ENCODE assay signal across 8 cellular contexts in the genomic region with DNA sequence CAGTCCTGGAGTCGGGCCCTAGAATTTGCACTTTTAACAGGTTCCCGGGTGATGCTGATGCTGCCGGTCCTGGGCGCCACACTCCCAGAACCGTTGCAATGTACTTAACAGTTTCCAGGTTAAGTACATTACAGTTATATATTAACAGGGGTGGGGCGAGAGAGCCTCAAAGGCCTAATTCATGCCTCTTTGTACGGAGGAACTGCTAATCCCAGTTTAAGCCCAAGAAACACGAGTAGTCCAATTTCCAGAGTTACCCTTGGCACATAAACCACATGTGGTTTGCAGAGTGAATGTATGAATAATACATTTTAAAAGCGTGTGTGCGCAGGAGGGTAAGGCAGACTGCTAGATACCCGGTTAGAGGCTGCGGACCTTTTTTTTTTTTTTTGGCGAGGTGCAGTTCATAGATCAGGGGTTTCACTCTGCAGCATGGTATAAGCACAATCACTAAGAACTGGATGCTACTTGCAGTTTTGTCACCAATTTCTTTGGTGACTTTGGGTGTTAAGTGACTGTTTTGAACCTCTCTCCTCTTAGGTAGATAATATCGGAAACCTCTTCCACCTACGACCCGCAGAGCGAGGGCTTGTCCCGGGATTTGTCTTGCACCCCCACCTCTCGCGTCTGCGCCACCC. TPM values are rescaled to one million over a fixed set of nuclear protein-coding genes. Genes with fewer than 3 reads are reported as not detected.
DNase-seq lines count a peak whose midpoint lies in the region; ATAC-seq, FAIRE-seq and TF ChIP-seq lines count a peak whose summit lies in the region.

No MANE protein-coding gene starts in this region.

- peaks cover 7% of the 10 kb centered on the region for H3K4me1 Mint-ChIP-seq in glutamatergic neuron (ENCODE audit: low read depth, unreplicated experiment)

- peaks cover 2% of the 10 kb centered on the region for H3K27me3 Mint-ChIP-seq in glutamatergic neuron (ENCODE audit: unreplicated experiment)

- peak overlapping the region; percentile 94 for H3K4me2 ChIP-seq in A549
- H3K4me2 ChIP-seq in MM.1S (ENCODE audit: low read depth, low read length) = peak overlapping the region; percentile 89

- H3K4me3 ChIP-seq in A549 = peak overlapping the region; percentile 76
- peak overlapping the region; percentile 78 for H3K4me3 ChIP-seq in MM.1S (ENCODE audit: low read length)
- peak overlapping the region; percentile 77 for H3K4me3 ChIP-seq in astrocyte of the cerebellum (ENCODE audit: low read depth, low read length)
- H3K4me3 ChIP-seq in stomach smooth muscle (ENCODE audit: low read length in 2 of 2) = peak overlapping the region; percentile 88 to 89

- POLR2A ChIA-PET in A549 (lab: Yijun Ruan, JAX) = interaction anchor here (0.6 kb wide), 1 partner anchor 524 kb away, joined by 11 read pairs; no protein-coding TSS in a partner anchor

- CTCF ChIA-PET in A549 (lab: Yijun Ruan, JAX) = interaction anchor here (1.0 kb wide), 1 partner anchor 17 kb away, joined by 3 read pairs; no protein-coding TSS in a partner anchor

- TF ChIP-seq CTCF in A549 (IDR thresholded peaks at IDR 0.05) (peak; percentile 54; the same call in 1 of the 3 replicates), GM12872 (IDR thresholded peaks at IDR 0.05; ENCODE audit: insufficient read depth, low read depth, low read length) (peak; percentile 62), MM.1S (IDR thresholded peaks at IDR 0.05; ENCODE audit: low read length) (no peak; the same call in 1 of the 2 replicates), astrocyte of the cerebellum (IDR thresholded peaks at IDR 0.05; ENCODE audit: low read depth, low read length, missing control alignments) (peak; percentile 55), glutamatergic neuron (IDR thresholded peaks at IDR 0.05; ENCODE audit: partially characterized antibody, unreplicated experiment) (no peak)

- no peak for FAIRE-seq in A549 (lab: Jason Lieb, UNC)

- H3K4me1 ChIP-seq in A549 (peaks cover 32% of the 10 kb centered on the region), MM.1S (ENCODE audit: low read length) (peaks cover 14% of the 10 kb centered on the region; the same call in 1 of the 2 replicates), stomach smooth muscle (ENCODE audit: control insufficient read depth, insufficient read depth, low read length) (peaks cover 21% of the 10 kb centered on the region)

- H4K20me1 ChIP-seq in MM.1S (ENCODE audit: insufficient read depth, low read length) = no peaks in the 10 kb centered on the region

- WGBS in A549 (ENCODE audit: missing lambda C conversion rate) = under 1% methylated on average over 21 of the region's 21 CpGs

- in situ Hi-C loops in astrocyte of the cerebellum (cut with HindIII; ENCODE audit: low sequenced_read_pairs) = no loop called here

- H3K27ac ChIP-seq in A549 = peak overlapping the region; percentile 88 to 94
- peak overlapping the region; percentile 41; the same call in 1 of the 2 replicates for H3K27ac ChIP-seq in MM.1S (ENCODE audit: low read length)
- peak overlapping the region; percentile 88 for H3K27ac ChIP-seq in stomach smooth muscle (ENCODE audit: low read length)

- no peak overlapping the region for H3K27ac Mint-ChIP-seq in glutamatergic neuron (ENCODE audit: unreplicated experiment)

- peak; percentile 45 to 64 for DNase-seq in A549 (ENCODE audit: low read depth in 1 of 2, low spot score in 1 of 2)
- DNase-seq in MM.1S = peak; percentile 63
- DNase-seq in astrocyte of the cerebellum (ENCODE audit: low read depth) = no peak
- DNase-seq in inferior parietal cortex (ENCODE audit: extremely low spot score) = peak; percentile 27
- DNase-seq in glutamatergic neuron = no peak

- no peak for TF ChIP-seq EP300 in A549 (IDR thresholded peaks at IDR 0.05)

- H3K79me2 ChIP-seq in MM.1S (ENCODE audit: low read length) = peaks cover 27% of the 10 kb centered on the region

- no peak for TF ChIP-seq RAD21 in A549 (conservative IDR thresholded peaks at IDR 0.05 in 1 of 2, IDR thresholded peaks at IDR 0.05 in 1 of 2)

- no peaks in the 10 kb centered on the region for H3K9me2 ChIP-seq in MM.1S (replicated peaks; ENCODE audit: insufficient read depth, low read length)

- H3K9me3 Mint-ChIP-seq in glutamatergic neuron (ENCODE audit: unreplicated experiment) = no peaks in the 10 kb centered on the region

- H3K4me3 Mint-ChIP-seq in glutamatergic neuron (ENCODE audit: unreplicated experiment) = no peak overlapping the region

- H3K36me3 Mint-ChIP-seq in glutamatergic neuron (ENCODE audit: unreplicated experiment) = no peaks in the 10 kb centered on the region

- ATAC-seq in A549 (peak; percentile 35 to 52), HG02588 (IDR thresholded peaks at IDR 0.05; ENCODE audit: unreplicated experiment) (peak; percentile 15)

- H3F3A ChIP-seq in MM.1S (ENCODE audit: insufficient read depth, low read length) = no peaks in the 10 kb centered on the region

- H3K9ac ChIP-seq in MM.1S (ENCODE audit: low read length) = peak overlapping the region; percentile 86
- H3K9ac ChIP-seq in stomach smooth muscle (ENCODE audit: low read length in 2 of 2) = peak overlapping the region; percentile 89 to 95

- peak overlapping the region; percentile 90 for H2AFZ ChIP-seq in MM.1S (ENCODE audit: low read length)

- H3K9me3 ChIP-seq in A549 = no peaks in the 10 kb centered on the region
- no peaks in the 10 kb centered on the region for H3K9me3 ChIP-seq in MM.1S (replicated peaks; ENCODE audit: insufficient read depth, low read length)
- no peaks in the 10 kb centered on the region for H3K9me3 ChIP-seq in stomach smooth muscle (ENCODE audit: control insufficient read depth in 2 of 2, low read length in 2 of 2)

- peaks cover 11% of the 10 kb centered on the region for H3K36me3 ChIP-seq in MM.1S (replicated peaks; ENCODE audit: insufficient read depth, low read length)
- peaks cover 3 to 9% of the 10 kb centered on the region in 2 donors for H3K36me3 ChIP-seq in stomach smooth muscle (ENCODE audit: control insufficient read depth in 2 of 2, insufficient read depth in 2 of 2, low read length in 2 of 2)

- TF ChIP-seq POLR2A in A549 (IDR thresholded peaks at IDR 0.05; ENCODE audit: low read length) = no peak

- H3K27me3 ChIP-seq in MM.1S (replicated peaks; ENCODE audit: insufficient read depth, low read length) (no peaks in the 10 kb centered on the region), stomach smooth muscle (ENCODE audit: control insufficient read depth in 1 of 2, insufficient read depth in 2 of 2, low read length in 2 of 2) (no peaks in the 10 kb centered on the region)

TF ChIP-seq in A549, 52 proteins besides CTCF, POLR2A, EP300 and RAD21:
- TF ChIP-seq, protein P1, sequence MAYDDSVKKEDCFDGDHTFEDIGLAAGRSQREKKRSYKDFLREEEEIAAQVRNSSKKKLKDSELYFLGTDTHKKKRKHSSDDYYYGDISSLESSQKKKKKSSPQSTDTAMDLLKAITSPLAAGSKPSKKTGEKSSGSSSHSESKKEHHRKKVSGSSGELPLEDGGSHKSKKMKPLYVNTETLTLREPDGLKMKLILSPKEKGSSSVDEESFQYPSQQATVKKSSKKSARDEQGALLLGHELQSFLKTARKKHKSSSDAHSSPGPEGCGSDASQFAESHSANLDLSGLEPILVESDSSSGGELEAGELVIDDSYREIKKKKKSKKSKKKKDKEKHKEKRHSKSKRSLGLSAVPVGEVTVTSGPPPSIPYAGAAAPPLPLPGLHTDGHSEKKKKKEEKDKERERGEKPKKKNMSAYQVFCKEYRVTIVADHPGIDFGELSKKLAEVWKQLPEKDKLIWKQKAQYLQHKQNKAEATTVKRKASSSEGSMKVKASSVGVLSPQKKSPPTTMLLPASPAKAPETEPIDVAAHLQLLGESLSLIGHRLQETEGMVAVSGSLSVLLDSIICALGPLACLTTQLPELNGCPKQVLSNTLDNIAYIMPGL (CRISPR knock-in tag; IDR thresholded peaks at IDR 0.05; ENCODE audit: borderline replicate concordance) = 0 out of 2 replicates have a peak, but pooled peaks have one; percentile 16
- TF ChIP-seq SMC3 (IDR thresholded peaks at IDR 0.05) (peak; percentile 36; the same call in 1 of the 3 replicates), SREBF2 (IDR thresholded peaks at IDR 0.05) (no peak), JUN (IDR thresholded peaks at IDR 0.05) (0 out of 5 replicates have a peak, but pooled peaks of 1 of the 2 experiments have one; percentile 2)
TF ChIP-seq in A549: peak in this region for 3.

RNA-seq across cellular contexts. Expression of a gene that starts 0.7 kb away (rescaled TPM):
- 77.4 and 95.4 TPM in 2 replicates for polyA plus RNA-seq in A549 (2011; rRNA removed)
- 128 and 135 TPM in 2 replicates for polyA plus RNA-seq in A549 (2012; cell fraction: cytosol; rRNA removed)
- polyA plus RNA-seq in A549 (2012; cell fraction: nucleus; rRNA removed) = 61.3 and 75.9 TPM in 2 replicates
- 112 to 121 TPM (median 114 TPM) in 3 replicates for polyA plus RNA-seq in A549 (2017; fragmentation: RNase III; extraction: RNeasy Plus Mini Kit Qiagen cat#74134 plus additional on column Dnase treatment)
- 64.5 and 70.8 TPM in 2 replicates for polyA minus RNA-seq in A549 (2011; rRNA and poly(A)+ RNA removed)
- 64.4 TPM for total RNA-seq in glutamatergic neuron (ENCODE audit: unreplicated experiment)

RNA-seq across cellular contexts. Expression of a gene that starts 0.8 kb away (rescaled TPM):
- polyA plus RNA-seq in A549 (2011; rRNA removed) = 13.1 and 16.0 TPM in 2 replicates
- 2.0 and 2.3 TPM in 2 replicates for polyA plus RNA-seq in A549 (2012; cell fraction: cytosol; rRNA removed)
- polyA plus RNA-seq in A549 (2012; cell fraction: nucleus; rRNA removed) = 1.9 and 2.3 TPM in 2 replicates
- 8.1 to 9.0 TPM (median 8.7 TPM) in 3 replicates for polyA plus RNA-seq in A549 (2017; fragmentation: RNase III; extraction: RNeasy Plus Mini Kit Qiagen cat#74134 plus additional on column Dnase treatment)
- 14.3 and 19.6 TPM in 2 replicates for polyA minus RNA-seq in A549 (2011; rRNA and poly(A)+ RNA removed)
- 17.7 TPM for total RNA-seq in glutamatergic neuron (ENCODE audit: unreplicated experiment)

Comparison
In these comparisons a context has a peak if more than half of its experiments do, and no peak if none do; other contexts are left out.
1. DNase-seq: peak in A549 (2 of 2), MM.1S (single experiment) and inferior parietal cortex (single experiment); none in astrocyte of the cerebellum (single experiment) and glutamatergic neuron (single experiment).
2. H3K27ac ChIP-seq: peak in every context shown above with its lines; median percentile 91 in A549; 88 in stomach smooth muscle; 41 in MM.1S.
3. CTCF ChIP-seq: peak in A549 (single experiment), GM12872 (single experiment) and astrocyte of the cerebellum (single experiment); none in MM.1S (single experiment) and glutamatergic neuron (single experiment).
4. Peak in every context shown above with its lines, with median percentiles within 50 percentile points of each other: H3K4me3 ChIP-seq.